In genomic region chr1:3058263-3059030, GRCh38 we compare ENCODE assay signal across 23 cellular contexts. TPM values are rescaled to one million over a fixed set of nuclear protein-coding genes. Genes with fewer than 3 reads are reported as not detected.
A peak's percentile ranks its signal among the peaks of the same experiment; 100 is the strongest.
DNase-seq lines count a peak whose midpoint lies in the region; ATAC-seq and TF ChIP-seq lines count a peak whose summit lies in the region.
"Had no signal": no experiment of that assay in that cellular context is flagged by ENCODE, and none has a peak within 500 bp of the region (broad histone marks: within the 10 kb centered on the region; RNA-seq: fewer than 3 reads in every experiment).

No MANE protein-coding gene starts in this region.

- no peak overlapping the region for H2AFZ ChIP-seq in PC-3 (ENCODE audit: low read length)

- H3K79me2 ChIP-seq in PC-3 (ENCODE audit: low read length), result no peaks in the 10 kb centered on the region

- no peaks in the 10 kb centered on the region for H3F3A ChIP-seq in PC-3 (ENCODE audit: low read length, unreplicated experiment)

- H3K4me3 ChIP-seq in H7 (ENCODE audit: insufficient read depth, low read depth, low read length), result no peak overlapping the region
- no peak overlapping the region for H3K4me3 ChIP-seq in coronary artery
- no peak overlapping the region for H3K4me3 ChIP-seq in PC-3 (ENCODE audit: low read length)

- H3K36me3 Mint-ChIP-seq in activated naive CD4-positive, alpha-beta T cell treated with anti-CD3 and anti-CD28 coated beads, Interleukin-2, amount 10 ng/mL, durations not matched to agents 7 days and 5 days, result no peaks in the 10 kb centered on the region
- peaks cover 4% of the 10 kb centered on the region for H3K36me3 Mint-ChIP-seq in glutamatergic neuron (ENCODE audit: unreplicated experiment)
- H3K36me3 Mint-ChIP-seq: CD4-positive, CD25-positive, alpha-beta regulatory T cell; IgD-negative memory B cell had no signal

- no peaks in the 10 kb centered on the region for H3K4me1 Mint-ChIP-seq in activated naive CD4-positive, alpha-beta T cell treated with anti-CD3 and anti-CD28 coated beads, Interleukin-2, amount 10 ng/mL, durations not matched to agents 7 days and 5 days
- no peaks in the 10 kb centered on the region for H3K4me1 Mint-ChIP-seq in glutamatergic neuron (ENCODE audit: low read depth, unreplicated experiment)
- H3K4me1 Mint-ChIP-seq: CD4-positive, CD25-positive, alpha-beta regulatory T cell; IgD-negative memory B cell had no signal

- H3K9me3 Mint-ChIP-seq in activated naive CD4-positive, alpha-beta T cell treated with anti-CD3 and anti-CD28 coated beads, Interleukin-2, amount 10 ng/mL, durations not matched to agents 7 days and 5 days, result no peaks in the 10 kb centered on the region
- H3K9me3 Mint-ChIP-seq in glutamatergic neuron (ENCODE audit: unreplicated experiment), result peaks cover 3% of the 10 kb centered on the region
- H3K9me3 Mint-ChIP-seq: CD4-positive, CD25-positive, alpha-beta regulatory T cell; HFFc6 had no signal

- H3K27ac ChIP-seq in coronary artery (no peak overlapping the region), PC-3 (ENCODE audit: low read length) (no peak overlapping the region)
- H3K27ac ChIP-seq: KMS-11, RWPE1 had no signal

- H3K4me3 Mint-ChIP-seq in activated naive CD4-positive, alpha-beta T cell treated with anti-CD3 and anti-CD28 coated beads, Interleukin-2, amount 10 ng/mL, durations not matched to agents 7 days and 5 days, result no peak overlapping the region
- H3K4me3 Mint-ChIP-seq in glutamatergic neuron (ENCODE audit: unreplicated experiment), result no peak overlapping the region
- H3K4me3 Mint-ChIP-seq: CD4-positive, CD25-positive, alpha-beta regulatory T cell; HFFc6; IgD-negative memory B cell had no signal

- no peak for TF ChIP-seq CTCF in coronary artery (IDR thresholded peaks at IDR 0.05)
- TF ChIP-seq CTCF in glutamatergic neuron (IDR thresholded peaks at IDR 0.05; ENCODE audit: partially characterized antibody, unreplicated experiment), result no peak
- no peak for TF ChIP-seq CTCF in PC-3 (conservative IDR thresholded peaks at IDR 0.05; ENCODE audit: low read depth, low read length)

- POLR2A ChIA-PET in PC-3 (lab: Charles Lee; ENCODE audit: unreplicated experiment), result no interaction called here

- H3K9me3 ChIP-seq in PC-3 (ENCODE audit: low read length), result no peaks in the 10 kb centered on the region

- BruUV-seq in PC-3 (replicated peaks; lab: Mats Ljungman, UMichigan), result no TSS peak

- CTCF ChIA-PET in activated naive CD4-positive, alpha-beta T cell treated with anti-CD3 and anti-CD28 coated beads, Interleukin-2, amount 10 ng/mL, durations not matched to agents 7 days and 5 days (lab: Charles Lee), result no interaction called here
- CTCF ChIA-PET in PC-3 (lab: Charles Lee), result no interaction called here

- intact Hi-C loops in sciatic nerve (cut with DNase I) (no loop called here), PC-3 (cut with micrococcal nuclease) (no loop called here)

- peak; percentile 6 for DNase-seq in activated naive CD4-positive, alpha-beta T cell treated with anti-CD3 and anti-CD28 coated beads, Interleukin-2, amount 10 ng/mL, durations not matched to agents 7 days and 5 days
- no peak for DNase-seq in activated naive CD4-positive, alpha-beta T cell (lab: John Stamatoyannopoulos, UW)
- peak; percentile 13 for DNase-seq in H7
- peak; percentile 43 for DNase-seq in coronary artery (ENCODE audit: low spot score)
- peak; percentile 12 for DNase-seq in sciatic nerve (ENCODE audit: low spot score)
- no peak for DNase-seq in glutamatergic neuron
- no peak for DNase-seq in PC-3
- DNase-seq: CD4-positive, CD25-positive, alpha-beta regulatory T cell; DMS153; DND-41; HFFc6; MM.1S; NCI-H2029; NCI-H446 treated with DMSO at 0.1 percent for 48 hours; NCI-H526; SHP77 had no signal

- no peak overlapping the region for H3K9ac ChIP-seq in PC-3 (ENCODE audit: low read length)
- H3K9ac ChIP-seq: KMS-11 had no signal

- H3K4me2 ChIP-seq in PC-3 (ENCODE audit: low read length), result no peak overlapping the region
- H3K4me2 ChIP-seq: KMS-11 had no signal

- H3K27ac Mint-ChIP-seq in activated naive CD4-positive, alpha-beta T cell treated with anti-CD3 and anti-CD28 coated beads, Interleukin-2, amount 10 ng/mL, durations not matched to agents 7 days and 5 days, result no peak overlapping the region
- no peak overlapping the region for H3K27ac Mint-ChIP-seq in glutamatergic neuron (ENCODE audit: unreplicated experiment)
- H3K27ac Mint-ChIP-seq: CD4-positive, CD25-positive, alpha-beta regulatory T cell; HFFc6; IgD-negative memory B cell had no signal

- H4K20me1 ChIP-seq in PC-3 (ENCODE audit: low read length), result no peaks in the 10 kb centered on the region

- peaks cover 42% of the 10 kb centered on the region for H3K27me3 Mint-ChIP-seq in activated naive CD4-positive, alpha-beta T cell treated with anti-CD3 and anti-CD28 coated beads, Interleukin-2, amount 10 ng/mL, durations not matched to agents 7 days and 5 days
- peaks cover 17% of the 10 kb centered on the region for H3K27me3 Mint-ChIP-seq in glutamatergic neuron (ENCODE audit: unreplicated experiment)
- H3K27me3 Mint-ChIP-seq: CD4-positive, CD25-positive, alpha-beta regulatory T cell had no signal

- no peaks in the 10 kb centered on the region for H3K4me1 ChIP-seq in PC-3 (ENCODE audit: insufficient read depth, low read length)

- no peaks in the 10 kb centered on the region for H3K36me3 ChIP-seq in H7 (replicated peaks; ENCODE audit: control insufficient read depth, insufficient read depth, low read length)
- H3K36me3 ChIP-seq in PC-3 (ENCODE audit: low read depth, low read length), result no peaks in the 10 kb centered on the region

- ATAC-seq in sciatic nerve (no peak), HG02840 (IDR thresholded peaks at IDR 0.05; ENCODE audit: low FRiP score, unreplicated experiment) (no peak), PC-3 (no peak)
- ATAC-seq: Panc1 had no signal

- H3K27me3 ChIP-seq in H7 (ENCODE audit: control insufficient read depth, insufficient read depth, low read length) (peaks cover 28% of the 10 kb centered on the region), PC-3 (ENCODE audit: low read length) (peaks cover 91% of the 10 kb centered on the region)

- no peaks in the 10 kb centered on the region for H3K9me2 ChIP-seq in PC-3 (replicated peaks; ENCODE audit: low read length)

RNA-seq across cellular contexts. Expression of gene PRDM16, which starts 10.6 kb away (rescaled TPM):
- total RNA-seq in H7 (2014; rRNA removed; shearing (Covaris generic)), result 0.69 and 1.1 TPM in 2 replicates
- 31.3 TPM for total RNA-seq in sciatic nerve
- 0.07 TPM for total RNA-seq in glutamatergic neuron (ENCODE audit: unreplicated experiment)
- 0.04 and 0.17 TPM in 2 replicates for total RNA-seq in PC-3 (2014; rRNA removed)
- total RNA-seq: HFFc6 had no signal

RNA-seq across cellular contexts. Expression of gene ACTRT2, which starts 37.2 kb away (rescaled TPM):
- 0.21 TPM in 1 of 2 replicates, not detected in the other for total RNA-seq in H7 (2014; rRNA removed; shearing (Covaris generic))
- not detected for total RNA-seq in sciatic nerve
- total RNA-seq in glutamatergic neuron (ENCODE audit: unreplicated experiment), result not detected
- not detected in 2 replicates for total RNA-seq in PC-3 (2014; rRNA removed)
- total RNA-seq: A172; CD4-positive, CD25-positive, alpha-beta regulatory T cell; HFFc6; SK-MEL-5 had no signal

Comparison
In these comparisons a context has a peak if more than half of its experiments do, and no peak if none do; other contexts are left out.
1. DNase-seq: peak in activated naive CD4-positive, alpha-beta T cell treated with anti-CD3 and anti-CD28 coated beads, Interleukin-2, amount 10 ng/mL, durations not matched to agents 7 days and 5 days (single experiment), H7 (single experiment), coronary artery (single experiment) and sciatic nerve (single experiment); none in activated naive CD4-positive, alpha-beta T cell (0 of 4), glutamatergic neuron (single experiment) and PC-3 (single experiment).
2. RNA of gene PRDM16, which starts 10.6 kb away (total RNA-seq): 31.3 TPM in sciatic nerve (single experiment); 0.69 to 1.1 TPM in H7, 0.07 TPM in glutamatergic neuron (single experiment) and 0.04 to 0.17 TPM in PC-3; every median in the first group is over 10 times any median in the second.